ENCODE assay signal across 1 cellular context in the genomic region with DNA sequence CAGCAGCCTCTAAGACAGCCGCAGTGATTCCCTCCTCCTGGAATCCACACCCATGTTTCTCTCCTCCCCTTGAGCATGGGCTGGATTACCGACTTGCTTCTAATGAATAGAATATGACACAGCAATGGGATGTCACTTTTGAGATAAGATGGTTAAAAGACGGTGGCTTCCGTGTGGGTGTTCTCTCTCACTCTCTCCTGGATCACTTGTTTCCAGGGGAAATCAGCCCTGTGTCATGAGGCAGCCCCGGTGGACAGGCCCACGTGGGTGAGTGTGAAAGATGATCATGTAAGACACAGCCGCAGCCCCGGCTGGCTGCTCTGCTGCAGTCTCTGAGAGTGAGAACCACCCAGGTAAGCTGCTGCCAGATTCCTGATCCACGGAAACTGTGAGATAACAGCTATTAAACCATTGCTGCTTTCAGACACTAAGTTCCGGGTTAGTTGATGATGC.
TF ChIP-seq lines count a peak whose summit lies in the region.

No MANE protein-coding gene starts in this region.

TF ChIP-seq in GM23338, 12 proteins besides CTCF, POLR2A, EP300 and RAD21:
- no peak for TF ChIP-seq ZNF114 (CRISPR knock-in tag; IDR thresholded peaks at IDR 0.05)
- TF ChIP-seq CREB1 (CRISPR knock-in tag; IDR thresholded peaks at IDR 0.05; ENCODE audit: low read depth), result no peak
- TF ChIP-seq, protein P1, sequence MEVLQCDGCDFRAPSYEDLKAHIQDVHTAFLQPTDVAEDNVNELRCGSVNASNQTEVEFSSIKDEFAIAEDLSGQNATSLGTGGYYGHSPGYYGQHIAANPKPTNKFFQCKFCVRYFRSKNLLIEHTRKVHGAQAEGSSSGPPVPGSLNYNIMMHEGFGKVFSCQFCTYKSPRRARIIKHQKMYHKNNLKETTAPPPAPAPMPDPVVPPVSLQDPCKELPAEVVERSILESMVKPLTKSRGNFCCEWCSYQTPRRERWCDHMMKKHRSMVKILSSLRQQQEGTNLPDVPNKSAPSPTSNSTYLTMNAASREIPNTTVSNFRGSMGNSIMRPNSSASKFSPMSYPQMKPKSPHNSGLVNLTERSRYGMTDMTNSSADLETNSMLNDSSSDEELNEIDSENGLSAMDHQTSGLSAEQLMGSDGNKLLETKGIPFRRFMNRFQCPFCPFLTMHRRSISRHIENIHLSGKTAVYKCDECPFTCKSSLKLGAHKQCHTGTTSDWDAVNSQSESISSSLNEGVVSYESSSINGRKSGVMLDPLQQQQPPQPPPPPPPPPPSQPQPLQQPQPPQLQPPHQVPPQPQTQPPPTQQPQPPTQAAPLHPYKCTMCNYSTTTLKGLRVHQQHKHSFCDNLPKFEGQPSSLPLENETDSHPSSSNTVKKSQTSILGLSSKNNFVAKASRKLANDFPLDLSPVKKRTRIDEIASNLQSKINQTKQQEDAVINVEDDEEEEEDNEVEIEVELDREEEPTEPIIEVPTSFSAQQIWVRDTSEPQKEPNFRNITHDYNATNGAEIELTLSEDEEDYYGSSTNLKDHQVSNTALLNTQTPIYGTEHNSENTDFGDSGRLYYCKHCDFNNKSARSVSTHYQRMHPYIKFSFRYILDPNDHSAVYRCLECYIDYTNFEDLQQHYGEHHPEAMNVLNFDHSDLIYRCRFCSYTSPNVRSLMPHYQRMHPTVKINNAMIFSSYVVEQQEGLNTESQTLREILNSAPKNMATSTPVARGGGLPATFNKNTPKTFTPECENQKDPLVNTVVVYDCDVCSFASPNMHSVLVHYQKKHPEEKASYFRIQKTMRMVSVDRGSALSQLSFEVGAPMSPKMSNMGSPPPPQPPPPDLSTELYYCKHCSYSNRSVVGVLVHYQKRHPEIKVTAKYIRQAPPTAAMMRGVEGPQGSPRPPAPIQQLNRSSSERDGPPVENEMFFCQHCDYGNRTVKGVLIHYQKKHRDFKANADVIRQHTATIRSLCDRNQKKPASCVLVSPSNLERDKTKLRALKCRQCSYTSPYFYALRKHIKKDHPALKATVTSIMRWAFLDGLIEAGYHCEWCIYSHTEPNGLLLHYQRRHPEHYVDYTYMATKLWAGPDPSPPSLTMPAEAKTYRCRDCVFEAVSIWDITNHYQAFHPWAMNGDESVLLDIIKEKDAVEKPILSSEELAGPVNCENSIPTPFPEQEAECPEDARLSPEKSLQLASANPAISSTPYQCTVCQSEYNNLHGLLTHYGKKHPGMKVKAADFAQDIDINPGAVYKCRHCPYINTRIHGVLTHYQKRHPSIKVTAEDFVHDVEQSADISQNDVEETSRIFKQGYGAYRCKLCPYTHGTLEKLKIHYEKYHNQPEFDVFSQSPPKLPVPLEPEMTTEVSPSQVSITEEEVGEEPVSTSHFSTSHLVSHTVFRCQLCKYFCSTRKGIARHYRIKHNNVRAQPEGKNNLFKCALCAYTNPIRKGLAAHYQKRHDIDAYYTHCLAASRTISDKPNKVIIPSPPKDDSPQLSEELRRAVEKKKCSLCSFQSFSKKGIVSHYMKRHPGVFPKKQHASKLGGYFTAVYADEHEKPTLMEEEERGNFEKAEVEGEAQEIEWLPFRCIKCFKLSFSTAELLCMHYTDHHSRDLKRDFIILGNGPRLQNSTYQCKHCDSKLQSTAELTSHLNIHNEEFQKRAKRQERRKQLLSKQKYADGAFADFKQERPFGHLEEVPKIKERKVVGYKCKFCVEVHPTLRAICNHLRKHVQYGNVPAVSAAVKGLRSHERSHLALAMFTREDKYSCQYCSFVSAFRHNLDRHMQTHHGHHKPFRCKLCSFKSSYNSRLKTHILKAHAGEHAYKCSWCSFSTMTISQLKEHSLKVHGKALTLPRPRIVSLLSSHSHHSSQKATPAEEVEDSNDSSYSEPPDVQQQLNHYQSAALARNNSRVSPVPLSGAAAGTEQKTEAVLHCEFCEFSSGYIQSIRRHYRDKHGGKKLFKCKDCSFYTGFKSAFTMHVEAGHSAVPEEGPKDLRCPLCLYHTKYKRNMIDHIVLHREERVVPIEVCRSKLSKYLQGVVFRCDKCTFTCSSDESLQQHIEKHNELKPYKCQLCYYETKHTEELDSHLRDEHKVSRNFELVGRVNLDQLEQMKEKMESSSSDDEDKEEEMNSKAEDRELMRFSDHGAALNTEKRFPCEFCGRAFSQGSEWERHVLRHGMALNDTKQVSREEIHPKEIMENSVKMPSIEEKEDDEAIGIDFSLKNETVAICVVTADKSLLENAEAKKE (CRISPR knock-in tag; IDR thresholded peaks at IDR 0.05), result no peak
- no peak for TF ChIP-seq ZNF331 (CRISPR knock-in tag; IDR thresholded peaks at IDR 0.05; ENCODE audit: low read depth)
- no peak for TF ChIP-seq STAT1 (IDR thresholded peaks at IDR 0.05; ENCODE audit: unreplicated experiment)
- TF ChIP-seq POLR2AphosphoS5 (IDR thresholded peaks at IDR 0.05; ENCODE audit: low read depth), result no peak
TF ChIP-seq in GM23338: peak in this region for 0.
